ENCODE assay signal across 15 cellular contexts in the genomic region with DNA sequence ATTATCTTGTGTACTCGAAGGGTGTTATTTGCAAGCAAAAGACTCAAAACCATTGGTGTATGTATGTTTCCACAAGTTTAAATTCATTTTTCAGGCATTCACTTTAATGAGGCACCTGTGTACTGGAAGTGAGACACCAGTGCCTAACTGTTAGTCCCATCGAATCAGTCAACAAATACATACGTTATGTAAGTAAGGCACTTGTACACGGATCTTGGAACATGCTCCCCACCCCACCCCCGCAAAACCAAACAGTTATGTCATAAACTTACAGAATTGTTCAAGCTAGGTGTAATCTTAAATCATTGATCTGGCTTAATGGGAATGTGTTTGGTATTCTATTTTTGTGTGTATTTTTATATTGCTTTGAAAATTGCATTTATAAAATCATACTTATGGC. TPM values are rescaled to one million over a fixed set of nuclear protein-coding genes. Genes with fewer than 3 reads are reported as not detected.
DNase-seq lines count a peak whose midpoint lies in the region; ATAC-seq and TF ChIP-seq lines count a peak whose summit lies in the region.
"Had no signal": no experiment of that assay in that cellular context is flagged by ENCODE, and none has a peak within 500 bp of the region (broad histone marks: within the 10 kb centered on the region; RNA-seq: fewer than 3 reads in every experiment).

No MANE protein-coding gene starts in this region.

- TF ChIP-seq RAD21 in liver (IDR thresholded peaks at IDR 0.05), result no peak

- H3K9ac ChIP-seq in liver (ENCODE audit: low read depth in 1 of 2, low read length in 2 of 2), result no peak overlapping the region
- H3K9ac ChIP-seq: BLaER1 had no signal

- no peaks in the 10 kb centered on the region for H3K36me3 ChIP-seq in body of pancreas (replicated peaks in 1 of 2; ENCODE audit: insufficient read depth in 1 of 2, low read depth in 2 of 2)
- H3K36me3 ChIP-seq in liver (ENCODE audit: control insufficient read depth in 4 of 4, insufficient read depth in 3 of 4, low read depth in 1 of 4, low read length in 3 of 4), result no peaks in the 10 kb centered on the region
- H3K36me3 ChIP-seq: BLaER1, HAP-1 had no signal

- DNase-seq in HuH-7.5 (ENCODE audit: low spot score) (peak; percentile 61), body of pancreas (peak; percentile 16 to 61 (median 27)), progenitor cell of endocrine pancreas (ENCODE audit: low spot score, unreplicated experiment) (no peak), HEK293T (ENCODE audit: extremely low spot score) (no peak), MV-4-11 (lab: John Stamatoyannopoulos, UW) (no peak)
- DNase-seq in effector memory CD8-positive, alpha-beta T cell, result no peak
- DNase-seq: 8988T; AML-193; Caco-2; CD8-positive, alpha-beta memory T cell; DMS53; GF-D8 had no signal

- H3K4me1 ChIP-seq in body of pancreas (peaks cover 22% of the 10 kb centered on the region), liver (ENCODE audit: control insufficient read depth in 4 of 4, insufficient read depth in 4 of 4, low read length in 3 of 4) (peaks cover 3 to 29% (median 19%) of the 10 kb centered on the region in 4 donors)
- H3K4me1 ChIP-seq: BLaER1, HAP-1 had no signal

- peaks cover 22% of the 10 kb centered on the region for H3K4me1 Mint-ChIP-seq in progenitor cell of endocrine pancreas (ENCODE audit: low read depth)
- H3K4me1 Mint-ChIP-seq in effector memory CD8-positive, alpha-beta T cell (ENCODE audit: low read depth in 2 of 2), result no peaks in the 10 kb centered on the region

- TF ChIP-seq CTCF in body of pancreas (IDR thresholded peaks at IDR 0.05), result no peak
- no peak for TF ChIP-seq CTCF in liver (IDR thresholded peaks at IDR 0.05; ENCODE audit: low read depth, low read length, missing input control)
- TF ChIP-seq CTCF in progenitor cell of endocrine pancreas (IDR thresholded peaks at IDR 0.05; ENCODE audit: unreplicated experiment), result no peak

- ATAC-seq in body of pancreas, result peak; percentile 62
- ATAC-seq in effector memory CD8-positive, alpha-beta T cell (replicated peaks), result no peak

- intact Hi-C loops in body of pancreas (cut with DNase I), result loop anchor here (10.0 kb wide), 1 partner anchor 446 kb away; no protein-coding TSS in a partner anchor

- H3K27ac Mint-ChIP-seq in progenitor cell of endocrine pancreas, result peak overlapping the region; percentile 94
- H3K27ac Mint-ChIP-seq in effector memory CD8-positive, alpha-beta T cell, result no peak overlapping the region

- H3K9me3 Mint-ChIP-seq in progenitor cell of endocrine pancreas (ENCODE audit: low read depth), result no peaks in the 10 kb centered on the region
- no peaks in the 10 kb centered on the region for H3K9me3 Mint-ChIP-seq in effector memory CD8-positive, alpha-beta T cell
- H3K9me3 Mint-ChIP-seq: CD8-positive, alpha-beta memory T cell had no signal

- H3K4me3 ChIP-seq in body of pancreas (no peak overlapping the region), liver (ENCODE audit: low read depth in 1 of 3, low read length in 3 of 3) (peak overlapping the region in 1 of 3 donors; percentile 32)
- H3K4me3 ChIP-seq: BLaER1, HAP-1 had no signal

- peaks cover 1% of the 10 kb centered on the region for H3K36me3 Mint-ChIP-seq in progenitor cell of endocrine pancreas (ENCODE audit: insufficient read depth)
- no peaks in the 10 kb centered on the region for H3K36me3 Mint-ChIP-seq in effector memory CD8-positive, alpha-beta T cell (ENCODE audit: insufficient read depth)
- H3K36me3 Mint-ChIP-seq: CD8-positive, alpha-beta memory T cell had no signal

- TF ChIP-seq POLR2A in body of pancreas (IDR thresholded peaks at IDR 0.05), result no peak

- 17% methylated on average over 5 of the region's 5 CpGs for WGBS in body of pancreas, 2 donors
- WGBS in liver, result 33% methylated on average over 5 of the region's 5 CpGs

- peak overlapping the region; percentile 56 for H3K4me3 Mint-ChIP-seq in progenitor cell of endocrine pancreas (ENCODE audit: low read depth)
- H3K4me3 Mint-ChIP-seq in effector memory CD8-positive, alpha-beta T cell, result no peak overlapping the region
- H3K4me3 Mint-ChIP-seq: CD8-positive, alpha-beta memory T cell had no signal

- POLR2A ChIA-PET in HEK293T (lab: Yijun Ruan, JAX), result interaction anchor here (3.6 kb wide), 1 partner anchor 17 kb away, joined by 13 read pairs; a partner anchor contains a TSS

- H3K27me3 ChIP-seq in body of pancreas (no peaks in the 10 kb centered on the region), liver (ENCODE audit: control insufficient read depth in 4 of 4, insufficient read depth in 4 of 4, low read length in 3 of 4) (no peaks in the 10 kb centered on the region)
- H3K27me3 ChIP-seq: BLaER1 had no signal

- H3K27ac ChIP-seq in body of pancreas (peak overlapping the region; percentile 40 to 78 (median 58)), liver (ENCODE audit: low read depth in 1 of 2, low read length in 2 of 2) (peak overlapping the region; percentile 55 to 77)
- H3K27ac ChIP-seq: BLaER1 had no signal

- CTCF ChIA-PET in HEK293T (lab: Yijun Ruan, JAX), result interaction anchor here (0.7 to 1.5 kb wide), 2 partner anchors 436 to 1733 kb away, joined by 4 to 5 read pairs; no protein-coding TSS in a partner anchor

- H3K9me3 ChIP-seq in body of pancreas, result no peaks in the 10 kb centered on the region
- H3K9me3 ChIP-seq in liver (ENCODE audit: control insufficient read depth in 4 of 4, low read length in 3 of 4), result no peaks in the 10 kb centered on the region
- H3K9me3 ChIP-seq: BLaER1, Caco-2, HAP-1 had no signal

- no peaks in the 10 kb centered on the region for H3K27me3 Mint-ChIP-seq in progenitor cell of endocrine pancreas
- no peaks in the 10 kb centered on the region for H3K27me3 Mint-ChIP-seq in effector memory CD8-positive, alpha-beta T cell
- H3K27me3 Mint-ChIP-seq: CD8-positive, alpha-beta memory T cell had no signal

TF ChIP-seq in liver, 16 proteins besides CTCF, POLR2A, EP300 and RAD21 (continues in another document):
- peak; percentile 91 to 93 for TF ChIP-seq EGR1 (IDR thresholded peaks at IDR 0.05; ENCODE audit: low read depth in 2 of 2)
- TF ChIP-seq, protein P1, sequence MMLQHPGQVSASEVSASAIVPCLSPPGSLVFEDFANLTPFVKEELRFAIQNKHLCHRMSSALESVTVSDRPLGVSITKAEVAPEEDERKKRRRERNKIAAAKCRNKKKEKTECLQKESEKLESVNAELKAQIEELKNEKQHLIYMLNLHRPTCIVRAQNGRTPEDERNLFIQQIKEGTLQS (IDR thresholded peaks at IDR 0.05), result no peak
- no peak for TF ChIP-seq SP1 (IDR thresholded peaks at IDR 0.05)
- peak in 1 of 2 donors; percentile 17 for TF ChIP-seq HNF4A (conservative IDR thresholded peaks at IDR 0.05)
- TF ChIP-seq GABPA (IDR thresholded peaks at IDR 0.05 in 1 of 2, conservative IDR thresholded peaks at IDR 0.05 in 1 of 2), result no peak

TF ChIP-seq in HEK293T, 16 proteins besides CTCF, POLR2A, EP300 and RAD21:
- no peak for TF ChIP-seq TARDBP (IDR thresholded peaks at IDR 0.05)
- no peak for TF ChIP-seq CTBP1 (IDR thresholded peaks at IDR 0.05; ENCODE audit: borderline replicate concordance)

RNA-seq across cellular contexts. Expression of a gene that starts 17.1 kb away (rescaled TPM):
- total RNA-seq in body of pancreas (10 to 100 TPM; 13.0 to 59.3 TPM), liver (10 to 100 TPM; 43.7 to 46.6 TPM), progenitor cell of endocrine pancreas (36.5 and 44.9 TPM in 2 replicates)
- 10 to 100 TPM; 15.4 to 38.3 TPM for polyA plus RNA-seq in liver

RNA-seq across cellular contexts. Expression of a gene that starts 19.1 kb away (rescaled TPM):
- total RNA-seq in body of pancreas (10 to 100 TPM in 1 of 2 donors, 1 to 10 TPM in 1; 6.2 to 26.4 TPM), liver (10 to 100 TPM in 1 of 2 donors, 1 to 10 TPM in 1; 9.9 to 12.3 TPM), progenitor cell of endocrine pancreas (23.0 and 28.4 TPM in 2 replicates)
- polyA plus RNA-seq in liver, result 1 to 10 TPM; 3.7 to 4.4 TPM

Comparison
In these comparisons a context has a peak if more than half of its experiments do, and no peak if none do; other contexts are left out.
1. DNase-seq: peak in HuH-7.5 (single experiment) and body of pancreas (4 of 4); none in progenitor cell of endocrine pancreas (single experiment), HEK293T (single experiment), effector memory CD8-positive, alpha-beta T cell (0 of 3) and MV-4-11 (single experiment).